Comparison of ENCODE assay signal across 21 cellular contexts in the genomic region with DNA sequence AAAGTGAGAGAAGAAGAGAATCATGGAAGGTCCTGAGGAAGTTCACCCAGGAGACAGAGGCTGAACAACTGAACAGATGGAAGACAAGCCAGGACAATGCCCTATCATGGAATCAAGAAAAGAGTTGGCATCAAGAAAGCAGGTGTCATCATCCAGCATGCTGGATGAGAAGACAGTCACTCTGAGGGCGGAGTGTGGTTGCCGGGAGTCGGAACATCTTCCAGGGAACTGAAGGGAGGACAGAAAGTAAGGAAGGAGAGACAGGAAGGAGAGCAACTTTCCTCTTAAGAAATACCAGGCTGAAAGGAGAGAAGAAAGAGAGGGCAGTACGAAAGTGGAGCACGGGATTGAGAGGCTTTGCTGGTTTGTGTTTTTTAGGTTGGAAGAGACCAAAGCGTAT.
"Had no signal": no experiment of that assay in that cellular context is flagged by ENCODE, and none has a peak within 500 bp of the region (broad histone marks: within the 10 kb centered on the region; RNA-seq: fewer than 3 reads in every experiment).

No MANE protein-coding gene starts in this region.

- DNase-seq: IMR-90, Karpas-422, KG1, MG63, NCI-H1092, NCI-H1105 treated with DMSO at 0.1 percent for 48 hours, NCI-H1417 treated with DMSO at 0.1 percent for 48 hours, NCI-H187, NCI-H2029, NCI-H2081 treated with DMSO at 0.1 percent for 48 hours, NCI-H2171, NCI-H226, NCI-H446, NCI-H510A, NCI-H524 treated with DMSO at 0.1 percent for 48 hours, NCI-H69, NCI-H774, RPMI8226, SHP77, SK-N-SH had no signal

- H3K4me2 ChIP-seq: SK-N-SH had no signal

- H3K4me3 ChIP-seq: MG63 had no signal

- H3K36me3 ChIP-seq: MG63 had no signal

- H3K27me3 ChIP-seq: MG63 had no signal

- H3K9ac ChIP-seq: SK-N-SH had no signal

- H3K9me3 ChIP-seq: MG63, SK-N-SH had no signal

- ATAC-seq: HepG2 had no signal

- H3K9me2 ChIP-seq: SK-N-SH had no signal
